ENCODE assay signal across 26 cellular contexts in the genomic region with DNA sequence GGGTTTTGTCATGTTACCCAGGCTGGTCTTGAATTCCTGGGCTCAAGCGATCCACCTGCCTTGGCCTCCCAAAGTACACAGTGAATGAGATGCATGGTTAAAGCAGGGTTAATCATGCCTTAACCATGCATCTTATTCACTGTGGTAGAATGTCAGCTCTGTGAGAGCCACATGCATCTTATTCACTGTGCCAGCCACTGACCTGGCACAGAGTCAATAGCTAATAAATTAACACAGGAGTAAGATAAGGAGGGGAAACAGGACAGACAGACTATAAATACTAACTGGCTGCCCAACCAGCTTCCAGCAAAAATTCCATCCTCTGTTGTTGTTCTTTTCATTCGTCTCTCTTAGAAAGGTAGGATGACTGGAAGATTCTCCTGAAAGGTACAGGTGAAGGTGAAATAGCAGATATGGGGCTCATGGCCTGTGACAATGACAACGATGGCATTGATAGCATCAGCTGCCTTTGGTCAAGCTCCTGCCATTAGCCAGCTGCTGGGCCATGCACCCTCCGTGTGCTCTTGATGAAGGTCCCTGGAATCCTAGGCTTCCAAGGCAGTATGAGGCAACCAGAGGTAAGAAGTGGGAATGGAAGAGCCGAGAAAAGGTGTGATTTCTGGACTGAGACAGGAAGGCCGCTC.
"Had no signal": no experiment of that assay in that cellular context is flagged by ENCODE, and none has a peak within 500 bp of the region (broad histone marks: within the 10 kb centered on the region; RNA-seq: fewer than 3 reads in every experiment).

No MANE protein-coding gene starts in this region.

- H3K27me3 Mint-ChIP-seq: activated CD4-positive, alpha-beta T cell treated with anti-CD3 and anti-CD28 coated beads, Interleukin-2, amount 10 ng/mL, durations not matched to agents 7 days and 5 days; activated naive CD4-positive, alpha-beta T cell treated with anti-CD3 and anti-CD28 coated beads, Interleukin-2, amount 50 U/mL, for 24 hours; type B pancreatic cell had no signal

- H3K27me3 ChIP-seq: ascending aorta, dorsolateral prefrontal cortex, esophagus squamous epithelium, gastrocnemius medialis, right lobe of liver, vagina had no signal

- H3K36me3 ChIP-seq: ascending aorta, esophagus squamous epithelium, gastrocnemius medialis, right lobe of liver, thoracic aorta, vagina, WERI-Rb-1 had no signal

- H3K4me1 Mint-ChIP-seq: activated CD8-positive, alpha-beta memory T cell treated with anti-CD3 and anti-CD28 coated beads, Interleukin-2, amount 10 ng/mL, durations not matched to agents 7 days and 5 days; activated naive CD4-positive, alpha-beta T cell treated with anti-CD3 and anti-CD28 coated beads, Interleukin-2, amount 50 U/mL, for 24 hours; central memory CD8-positive, alpha-beta T cell; natural killer cell had no signal

- H3K27ac ChIP-seq: ascending aorta, dorsolateral prefrontal cortex, esophagus squamous epithelium, gastrocnemius medialis, right lobe of liver, thoracic aorta, vagina, WERI-Rb-1 had no signal

- H3K27ac Mint-ChIP-seq: activated CD4-positive, alpha-beta T cell treated with anti-CD3 and anti-CD28 coated beads, Interleukin-2, amount 10 ng/mL, durations not matched to agents 7 days and 5 days; activated CD8-positive, alpha-beta memory T cell treated with anti-CD3 and anti-CD28 coated beads, Interleukin-2, amount 10 ng/mL, durations not matched to agents 7 days and 5 days; activated CD8-positive, alpha-beta T cell treated with anti-CD3 and anti-CD28 coated beads for 36 hours; activated naive CD4-positive, alpha-beta T cell treated with anti-CD3 and anti-CD28 coated beads, Interleukin-2, amount 50 U/mL, for 24 hours; activated T-helper 1 cell treated with anti-CD3 and anti-CD28 coated beads, Interleukin-12 subunit alpha, Interleukin-12 subunit beta, Interleukin-2, Interleukin-4 antibody, amounts not matched to agents 30 ng/mL and 10 ng/mL and 1 ng/mL, durations not matched to agents 14 hours and 24 hours and 36 hours; effector memory CD8-positive, alpha-beta T cell; natural killer cell; stimulated activated naive B cell treated with anti-CD40 and anti-IgM and Interleukin-4, amounts not matched to agents 10 μg/mL and 1 μg/mL and 100 μg/mL, for 72 hours; type B pancreatic cell had no signal

- H3K9me3 ChIP-seq: gastrocnemius medialis had no signal

- H3K4me3 ChIP-seq: ascending aorta, dorsolateral prefrontal cortex, esophagus squamous epithelium, gastrocnemius medialis, right lobe of liver, smooth muscle cell, thoracic aorta, vagina had no signal

- ATAC-seq: activated CD8-positive, alpha-beta memory T cell treated with anti-CD3 and anti-CD28 coated beads, Interleukin-2, amount 10 ng/mL, durations not matched to agents 7 days and 5 days; activated CD8-positive, alpha-beta T cell treated with anti-CD3 and anti-CD28 coated beads for 36 hours; effector memory CD8-positive, alpha-beta T cell; gastrocnemius medialis; natural killer cell; right lobe of liver; stimulated activated naive B cell treated with anti-CD40 and anti-IgM and Interleukin-4, amounts not matched to agents 10 μg/mL and 1 μg/mL and 100 μg/mL, for 72 hours had no signal

- DNase-seq: activated CD4-positive, alpha-beta T cell treated with anti-CD3 and anti-CD28 coated beads, Interleukin-2, amount 10 ng/mL, durations not matched to agents 7 days and 5 days; activated CD4-positive, CD25-positive, alpha-beta regulatory T cell treated with anti-CD3 and anti-CD28 coated beads, Interleukin-2, amount 50 U/mL, for 72 hours; activated CD8-positive, alpha-beta memory T cell treated with anti-CD3 and anti-CD28 coated beads, Interleukin-2, amount 10 ng/mL, durations not matched to agents 7 days and 5 days; activated CD8-positive, alpha-beta T cell treated with anti-CD3 and anti-CD28 coated beads for 36 hours; activated gamma-delta T cell treated with Interleukin-2 at 50 U/mL for 16 hours; activated T-cell treated with anti-CD3 and anti-CD28 coated beads for 4 hours; dorsolateral prefrontal cortex; effector memory CD8-positive, alpha-beta T cell; esophagus squamous epithelium; gastrocnemius medialis; head of caudate nucleus; midbrain; natural killer cell; right lobe of liver; stimulated activated CD4-positive, alpha-beta T cell treated with anti-CD3 and anti-CD28 coated beads, Interleukin-15, amount 100 ng/mL, for 24 hours; stimulated activated CD8-positive, alpha-beta memory T cell treated with anti-CD3 and anti-CD28 coated beads, Interleukin-4, amount 100 ng/mL, for 48 hours; stimulated activated naive B cell treated with anti-CD40 and anti-IgM and Interleukin-4, amounts not matched to agents 10 μg/mL and 1 μg/mL and 100 μg/mL, for 72 hours; WERI-Rb-1 had no signal

- H3K4me3 Mint-ChIP-seq: activated CD4-positive, alpha-beta T cell treated with anti-CD3 and anti-CD28 coated beads, Interleukin-2, amount 10 ng/mL, durations not matched to agents 7 days and 5 days; activated CD8-positive, alpha-beta memory T cell treated with anti-CD3 and anti-CD28 coated beads, Interleukin-2, amount 10 ng/mL, durations not matched to agents 7 days and 5 days; activated CD8-positive, alpha-beta T cell treated with anti-CD3 and anti-CD28 coated beads for 36 hours; activated naive CD4-positive, alpha-beta T cell treated with anti-CD3 and anti-CD28 coated beads, Interleukin-2, amount 50 U/mL, for 24 hours; activated T-helper 1 cell treated with anti-CD3 and anti-CD28 coated beads, Interleukin-12 subunit alpha, Interleukin-12 subunit beta, Interleukin-2, Interleukin-4 antibody, amounts not matched to agents 30 ng/mL and 10 ng/mL and 1 ng/mL, durations not matched to agents 14 hours and 24 hours and 36 hours; central memory CD8-positive, alpha-beta T cell; effector memory CD8-positive, alpha-beta T cell; natural killer cell; stimulated activated naive B cell treated with anti-CD40 and anti-IgM and Interleukin-4, amounts not matched to agents 10 μg/mL and 1 μg/mL and 100 μg/mL, for 72 hours; type B pancreatic cell had no signal

- H3K4me1 ChIP-seq: ascending aorta, right lobe of liver, vagina had no signal
